In the genomic region with DNA sequence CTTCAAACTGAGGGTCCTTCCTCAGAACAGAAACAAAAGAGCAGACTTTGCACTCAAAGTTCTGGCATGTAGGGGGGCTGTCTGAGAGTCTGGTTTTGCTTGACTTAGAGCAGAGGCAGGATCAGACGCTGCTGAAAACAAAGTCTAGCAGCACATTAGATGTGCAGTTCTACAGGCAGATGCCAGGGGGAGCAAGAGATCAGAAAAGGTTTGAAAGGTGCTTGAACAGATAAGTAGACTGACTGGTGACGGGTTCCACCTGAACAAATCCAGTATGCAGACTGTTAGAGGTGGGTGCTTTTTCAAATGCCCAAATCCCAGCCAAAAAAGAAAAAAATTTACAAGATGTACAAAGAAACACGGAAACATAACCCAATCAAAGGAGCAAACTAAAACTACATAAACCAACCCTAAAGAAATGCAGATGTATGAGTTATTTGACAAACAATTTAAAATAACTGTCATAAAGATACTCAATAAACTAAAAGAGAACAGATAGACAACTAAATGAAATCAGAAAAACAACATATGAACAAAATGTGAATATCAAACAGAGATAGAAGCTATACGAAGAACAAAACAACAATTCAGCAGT, we compare ENCODE assay signal across 1 cellular context.
TF ChIP-seq lines count a peak whose summit lies in the region.

No MANE protein-coding gene starts in this region.

TF ChIP-seq in GM23338, 12 proteins besides CTCF, POLR2A, EP300 and RAD21 (continued from another document):
- TF ChIP-seq ZNF462 (CRISPR knock-in tag; IDR thresholded peaks at IDR 0.05): no peak
